Comparison of ENCODE assay signal across 11 cellular contexts in genomic region chr16:31475949-31476304, GRCh38. TPM values are rescaled to one million over a fixed set of nuclear protein-coding genes. Genes with fewer than 3 reads are reported as not detected.
DNase-seq lines count a peak whose midpoint lies in the region; ATAC-seq and TF ChIP-seq lines count a peak whose summit lies in the region.
"Had no signal": no experiment of that assay in that cellular context is flagged by ENCODE, and none has a peak within 500 bp of the region (broad histone marks: within the 10 kb centered on the region; RNA-seq: fewer than 3 reads in every experiment).

No MANE protein-coding gene starts in this region.

- no peaks in the 10 kb centered on the region for H3K9me3 ChIP-seq in lung (ENCODE audit: control insufficient read depth in 2 of 2, insufficient read depth in 1 of 2, low read length in 1 of 2)
- no peaks in the 10 kb centered on the region for H3K9me3 ChIP-seq in transverse colon

- WGBS in lung, 2 donors, result 61 to 80% methylated on average over 26 of the region's 26 CpGs
- 41% methylated on average over 26 of the region's 26 CpGs; no CpG with 5 or more reads in 1 of the 2 donors for WGBS in transverse colon (ENCODE audit: low coverage in 1 of 2), 2 donors

- H3K27ac ChIP-seq in lung (ENCODE audit: low read depth in 1 of 2, low read length in 1 of 2) (no peak overlapping the region), transverse colon (peak overlapping the region; percentile 86 to 93 (median 90))

- H3K4me3 ChIP-seq in lung (no peak overlapping the region), transverse colon (peak overlapping the region in 3 of 4 donors; percentile 36 to 61 (median 40))

- peaks cover 47% of the 10 kb centered on the region for H3K27me3 Mint-ChIP-seq in activated T-cell treated with anti-CD3 and anti-CD28 coated beads, Interleukin-2, amount 50 U/mL, for 72 hours (ENCODE audit: low read depth)
- peaks cover 37% of the 10 kb centered on the region for H3K27me3 Mint-ChIP-seq in activated naive CD8-positive, alpha-beta T cell treated with anti-CD3 and anti-CD28 coated beads, Interleukin-2, amount 10 ng/mL, durations not matched to agents 7 days and 5 days

- H3K36me3 ChIP-seq in lung (ENCODE audit: control insufficient read depth in 2 of 2, insufficient read depth in 2 of 2, low read length in 2 of 2), result peaks cover 6 to 23% of the 10 kb centered on the region in 2 donors
- H3K36me3 ChIP-seq in transverse colon, result no peaks in the 10 kb centered on the region

- H3K4me3 Mint-ChIP-seq in activated T-cell treated with anti-CD3 and anti-CD28 coated beads, Interleukin-2, amount 50 U/mL, for 72 hours, result peak overlapping the region; percentile 88 to 92
- peak overlapping the region; percentile 88 for H3K4me3 Mint-ChIP-seq in activated naive CD8-positive, alpha-beta T cell treated with anti-CD3 and anti-CD28 coated beads, Interleukin-2, amount 10 ng/mL, durations not matched to agents 7 days and 5 days

- H3K4me1 ChIP-seq in lung (ENCODE audit: control insufficient read depth in 2 of 2, insufficient read depth in 2 of 2, low read length in 2 of 2), result peaks cover 0 to 17% of the 10 kb centered on the region in 2 donors
- peaks cover 8 to 70% (median 49%) of the 10 kb centered on the region in 4 donors for H3K4me1 ChIP-seq in transverse colon

- H3K27me3 ChIP-seq in lung (ENCODE audit: control insufficient read depth, insufficient read depth), result no peaks in the 10 kb centered on the region
- no peaks in the 10 kb centered on the region for H3K27me3 ChIP-seq in transverse colon

- H3K4me1 Mint-ChIP-seq in activated T-cell treated with anti-CD3 and anti-CD28 coated beads, Interleukin-2, amount 50 U/mL, for 72 hours (ENCODE audit: low read depth), result peaks cover 30% of the 10 kb centered on the region
- H3K4me1 Mint-ChIP-seq in activated naive CD8-positive, alpha-beta T cell treated with anti-CD3 and anti-CD28 coated beads, Interleukin-2, amount 10 ng/mL, durations not matched to agents 7 days and 5 days, result peaks cover 10% of the 10 kb centered on the region

- no peak for TF ChIP-seq CTCF in lung (IDR thresholded peaks at IDR 0.05; ENCODE audit: control extremely low read depth, extremely low read depth)
- TF ChIP-seq CTCF in transverse colon (IDR thresholded peaks at IDR 0.05), result no peak

- TF ChIP-seq POLR2A in transverse colon (IDR thresholded peaks at IDR 0.05), result no peak

- no peak overlapping the region for H3K27ac Mint-ChIP-seq in activated T-cell treated with anti-CD3 and anti-CD28 coated beads, Interleukin-2, amount 50 U/mL, for 72 hours
- H3K27ac Mint-ChIP-seq in activated naive CD8-positive, alpha-beta T cell treated with anti-CD3 and anti-CD28 coated beads, Interleukin-2, amount 10 ng/mL, durations not matched to agents 7 days and 5 days, result peak overlapping the region; percentile 80

- intact Hi-C loops in transverse colon (cut with DNase I; ENCODE audit: low total_unique reads), result no loop called here

- no peaks in the 10 kb centered on the region for H3K9me3 Mint-ChIP-seq in activated T-cell treated with anti-CD3 and anti-CD28 coated beads, Interleukin-2, amount 50 U/mL, for 72 hours
- H3K9me3 Mint-ChIP-seq in activated naive CD8-positive, alpha-beta T cell treated with anti-CD3 and anti-CD28 coated beads, Interleukin-2, amount 10 ng/mL, durations not matched to agents 7 days and 5 days, result no peaks in the 10 kb centered on the region

- no peak for TF ChIP-seq EP300 in transverse colon (IDR thresholded peaks at IDR 0.05; ENCODE audit: low read depth)

- peak in 1 of 2 donors; percentile 30 for DNase-seq in activated T-cell treated with anti-CD3 and anti-CD28 coated beads, Interleukin-2, amount 50 U/mL, for 72 hours
- no peak for DNase-seq in activated T-cell treated with anti-CD3 and anti-CD28 coated beads, Interleukin-2, amount 50 U/mL, for 48 hours
- no peak for DNase-seq in activated naive CD8-positive, alpha-beta T cell treated with anti-CD3 and anti-CD28 coated beads, Interleukin-2, amount 10 ng/mL, durations not matched to agents 7 days and 5 days
- DNase-seq in lung (ENCODE audit: low spot score) (peak; percentile 50), transverse colon (peak; percentile 68), T-helper 9 cell (no peak), DMS79 treated with DMSO at 0.1 percent for 48 hours (lab: John Stamatoyannopoulos, UW) (no peak)
- DNase-seq: cerebellar nuclear complex; stimulated activated CD4-positive, alpha-beta T cell treated with anti-CD3 and anti-CD28 coated beads, Interleukin-1b, Interleukin-23, amount 100 ng/mL, for 48 hours had no signal

- POLR2A ChIA-PET in activated naive CD8-positive, alpha-beta T cell treated with anti-CD3 and anti-CD28 coated beads, Interleukin-2, amount 10 ng/mL, durations not matched to agents 7 days and 5 days (lab: Charles Lee), result interaction anchor here (1.4 to 4.5 kb wide), 2 partner anchors 15 to 17 kb away, joined by 6 to 36 read pairs; partner anchors contain the start of gene ARMC5

- ATAC-seq in activated T-cell treated with anti-CD3 and anti-CD28 coated beads, Interleukin-2, amount 50 U/mL, for 72 hours (replicated peaks in 1 of 2), result no peak
- no peak for ATAC-seq in activated naive CD8-positive, alpha-beta T cell treated with anti-CD3 and anti-CD28 coated beads, Interleukin-2, amount 10 ng/mL, durations not matched to agents 7 days and 5 days (ENCODE audit: low read depth)
- no peak for ATAC-seq in lung (ENCODE audit: insufficient read depth, low FRiP score)
- ATAC-seq in GM18870 (IDR thresholded peaks at IDR 0.05; ENCODE audit: unreplicated experiment), result no peak

- in situ Hi-C loops in transverse colon (cut with MboI; ENCODE audit: low pct_ligation_motif_present in 1 of 4, low pct_unique_long_range_greater_than_20kb in 1 of 4, low sequenced_read_pairs in 3 of 4), result loop anchor here in 1 of 4 donors (25.0 kb wide), 1 partner anchor 89 kb away; the partner anchor contains the start of gene ITGAD

- peaks cover 0 to 3% of the 10 kb centered on the region in 2 donors for H3K36me3 Mint-ChIP-seq in activated T-cell treated with anti-CD3 and anti-CD28 coated beads, Interleukin-2, amount 50 U/mL, for 72 hours (ENCODE audit: insufficient read depth in 2 of 2)
- H3K36me3 Mint-ChIP-seq in activated naive CD8-positive, alpha-beta T cell treated with anti-CD3 and anti-CD28 coated beads, Interleukin-2, amount 10 ng/mL, durations not matched to agents 7 days and 5 days, result no peaks in the 10 kb centered on the region

RNA-seq across cellular contexts. Expression of gene TGFB1I1, which starts 4.0 kb away (rescaled TPM):
- total RNA-seq in activated T-cell treated with anti-CD3 and anti-CD28 coated beads, Interleukin-2, amount 50 U/mL, for 72 hours, result 1 to 10 TPM; 1.3 to 4.4 TPM
- 1 to 10 TPM; 1.4 to 1.5 TPM for total RNA-seq in activated naive CD8-positive, alpha-beta T cell treated with anti-CD3 and anti-CD28 coated beads, Interleukin-2, amount 10 ng/mL, durations not matched to agents 7 days and 5 days
- 10 to 100 TPM; 45.4 to 58.9 TPM for total RNA-seq in lung
- 10 to 100 TPM; 25.1 to 29.9 TPM for polyA plus RNA-seq in lung
- total RNA-seq in transverse colon, result 100 to 1,000 TPM in 1 of 4 donors, 10 to 100 TPM in 3; 43.0 to 102 (median 61.4) TPM

RNA-seq across cellular contexts. Expression of gene SLC5A2, which starts 7.0 kb away (rescaled TPM):
- total RNA-seq in activated T-cell treated with anti-CD3 and anti-CD28 coated beads, Interleukin-2, amount 50 U/mL, for 72 hours, result not detected
- total RNA-seq in activated naive CD8-positive, alpha-beta T cell treated with anti-CD3 and anti-CD28 coated beads, Interleukin-2, amount 10 ng/mL, durations not matched to agents 7 days and 5 days, result 1 to 10 TPM in 1 of 2 experiments, under 1 TPM in 1; 0.53 to 1.0 TPM
- 1 to 10 TPM in 1 of 2 donors, under 1 TPM in 1; 0.85 to 1.7 TPM for total RNA-seq in lung
- 1 to 10 TPM; 2.9 to 3.1 TPM for polyA plus RNA-seq in lung
- total RNA-seq in transverse colon, result not detected
- total RNA-seq: activated CD8-positive, alpha-beta memory T cell treated with anti-CD3 and anti-CD28 coated beads for 36 hours had no signal

RNA-seq across cellular contexts. Expression of gene ARMC5, which starts 16.6 kb away (rescaled TPM):
- total RNA-seq in activated T-cell treated with anti-CD3 and anti-CD28 coated beads, Interleukin-2, amount 50 U/mL, for 72 hours, result 10 to 100 TPM; 11.2 to 12.2 TPM
- 10 to 100 TPM; 12.9 to 13.6 TPM for total RNA-seq in activated naive CD8-positive, alpha-beta T cell treated with anti-CD3 and anti-CD28 coated beads, Interleukin-2, amount 10 ng/mL, durations not matched to agents 7 days and 5 days
- total RNA-seq in lung, result 10 to 100 TPM in 1 of 2 donors, 1 to 10 TPM in 1; 8.2 to 16.7 TPM
- 10 to 100 TPM; 11.4 to 13.2 TPM for polyA plus RNA-seq in lung
- total RNA-seq in transverse colon, result 10 to 100 TPM in 1 of 4 donors, 1 to 10 TPM in 3; 3.2 to 17.6 (median 8.4) TPM

RNA-seq across cellular contexts. Expression of gene RUSF1, which starts 32.3 kb away (rescaled TPM):
- 10 to 100 TPM; 46.8 to 57.4 TPM for total RNA-seq in activated T-cell treated with anti-CD3 and anti-CD28 coated beads, Interleukin-2, amount 50 U/mL, for 72 hours
- total RNA-seq in activated naive CD8-positive, alpha-beta T cell treated with anti-CD3 and anti-CD28 coated beads, Interleukin-2, amount 10 ng/mL, durations not matched to agents 7 days and 5 days, result 10 to 100 TPM; 53.9 to 60.2 TPM
- total RNA-seq in lung (10 to 100 TPM; 75.9 to 82.7 TPM), transverse colon (10 to 100 TPM; 49.2 to 86.5 (median 71.3) TPM)
- polyA plus RNA-seq in lung, result 10 to 100 TPM; 56.1 to 70.3 TPM

RNA-seq across cellular contexts. Expression of gene ZNF843, which starts 33.3 kb away (rescaled TPM):
- total RNA-seq in activated T-cell treated with anti-CD3 and anti-CD28 coated beads, Interleukin-2, amount 50 U/mL, for 72 hours, result under 1 TPM; 0.38 to 0.53 TPM
- total RNA-seq in activated naive CD8-positive, alpha-beta T cell treated with anti-CD3 and anti-CD28 coated beads, Interleukin-2, amount 10 ng/mL, durations not matched to agents 7 days and 5 days, result under 1 TPM; 0.20 to 0.30 TPM
- total RNA-seq in lung (1 to 10 TPM; 1.2 to 1.4 TPM), transverse colon (under 1 TPM in 2 of 4 donors, not detected in 2; 0.14 to 0.79 TPM)
- under 1 TPM; 0.25 to 0.30 TPM for polyA plus RNA-seq in lung

Comparison
In these comparisons a context has a peak if more than half of its experiments do, and no peak if none do; other contexts are left out.
1. DNase-seq: peak in lung (single experiment) and transverse colon (single experiment); none in activated T-cell treated with anti-CD3 and anti-CD28 coated beads, Interleukin-2, amount 50 U/mL, for 48 hours (0 of 2), activated naive CD8-positive, alpha-beta T cell treated with anti-CD3 and anti-CD28 coated beads, Interleukin-2, amount 10 ng/mL, durations not matched to agents 7 days and 5 days (single experiment), T-helper 9 cell (single experiment) and DMS79 treated with DMSO at 0.1 percent for 48 hours (single experiment).
2. H3K27ac ChIP-seq: peak in transverse colon (4 of 4); none in lung (0 of 2).
3. RNA of gene TGFB1I1, which starts 4.0 kb away (total RNA-seq): 43.0 to 102 TPM in transverse colon and 45.4 to 58.9 TPM in lung; 1.3 to 4.4 TPM in activated T-cell treated with anti-CD3 and anti-CD28 coated beads, Interleukin-2, amount 50 U/mL, for 72 hours and 1.4 to 1.5 TPM in activated naive CD8-positive, alpha-beta T cell treated with anti-CD3 and anti-CD28 coated beads, Interleukin-2, amount 10 ng/mL, durations not matched to agents 7 days and 5 days; every median in the first group is over 4 times any median in the second.